In genomic region chr12:95977764-95978305, GRCh38 we compare ENCODE assay signal across 24 cellular contexts. TPM values are rescaled to one million over a fixed set of nuclear protein-coding genes. Genes with fewer than 3 reads are reported as not detected.
"Had no signal": no experiment of that assay in that cellular context is flagged by ENCODE, and none has a peak within 500 bp of the region (broad histone marks: within the 10 kb centered on the region; RNA-seq: fewer than 3 reads in every experiment).

No MANE protein-coding gene starts in this region.

- DNase-seq: KBM-7, MV-4-11, NCI-H1048, NCI-H1105, NCI-H1417, NCI-H1436 treated with DMSO at 0.1 percent for 48 hours, NCI-H1694, NCI-H187 treated with DMSO at 0.1 percent for 48 hours, NCI-H2029 treated with DMSO at 0.1 percent for 48 hours, NCI-H2171 treated with DMSO at 0.1 percent for 48 hours, NCI-H345, NCI-H446 treated with DMSO at 0.1 percent for 48 hours, NCI-H510A treated with DMSO at 0.1 percent for 48 hours, NCI-H526, NCI-H82, RPMI8226, SHP77, T-helper 1 cell had no signal

- FAIRE-seq: HTR-8/SVneo, RCC 7860 had no signal

- H3K27ac ChIP-seq: HL-60 had no signal

- ATAC-seq: SK-N-SH treated with all-trans-retinoic acid at 6 μM for 48 hours had no signal

RNA-seq across cellular contexts. Expression of gene CCDC38, which starts 35.4 kb away (rescaled TPM):
- total RNA-seq: LHCN-M2, MCF 10A had no signal
